In genomic region chr7:80622531-80622930, GRCh38 we compare ENCODE assay signal across 15 cellular contexts. TPM values are rescaled to one million over a fixed set of nuclear protein-coding genes. Genes with fewer than 3 reads are reported as not detected.
A peak's percentile ranks its signal among the peaks of the same experiment; 100 is the strongest.
DNase-seq lines count a peak whose midpoint lies in the region; ATAC-seq and TF ChIP-seq lines count a peak whose summit lies in the region.
"Had no signal": no experiment of that assay in that cellular context is flagged by ENCODE, and none has a peak within 500 bp of the region (broad histone marks: within the 10 kb centered on the region; RNA-seq: fewer than 3 reads in every experiment).

No MANE protein-coding gene starts in this region.

- TF ChIP-seq POLR2A in gastrocnemius medialis (IDR thresholded peaks at IDR 0.05), result no peak

- H3K27ac ChIP-seq in gastrocnemius medialis, result peak overlapping the region; percentile 82 to 92 (median 86)

- H3K4me3 ChIP-seq in gastrocnemius medialis, result no peak overlapping the region

- no peaks in the 10 kb centered on the region for H3K27me3 Mint-ChIP-seq in WTC11 (ENCODE audit: low read depth)
- H3K27me3 Mint-ChIP-seq in stimulated activated memory B cell treated with anti-CD40 and anti-IgM and Interleukin-4, amounts not matched to agents 10 μg/mL and 1 μg/mL and 100 μg/mL, for 72 hours, result no peaks in the 10 kb centered on the region
- H3K27me3 Mint-ChIP-seq: progenitor cell of endocrine pancreas had no signal

- DNase-seq in H4 (ENCODE audit: low spot score) (peak; percentile 43), OCI-M1 (lab: John Stamatoyannopoulos, UW) (peak; percentile 46), gastrocnemius medialis (no peak), WTC11 (ENCODE audit: low spot score) (no peak), GF-D8 (lab: John Stamatoyannopoulos, UW) (no peak)
- DNase-seq: activated CD4-positive, alpha-beta T cell treated with anti-CD3 and anti-CD28 coated beads for 1 hour; central memory CD4-positive, alpha-beta T cell; DMS53; NCI-H1092 treated with DMSO at 0.1 percent for 48 hours; NCI-H510A treated with DMSO at 0.1 percent for 48 hours; substantia nigra had no signal

- peaks cover 8% of the 10 kb centered on the region for H3K4me1 Mint-ChIP-seq in WTC11
- H3K4me1 Mint-ChIP-seq in stimulated activated memory B cell treated with anti-CD40 and anti-IgM and Interleukin-4, amounts not matched to agents 10 μg/mL and 1 μg/mL and 100 μg/mL, for 72 hours, result no peaks in the 10 kb centered on the region

- H3K9me3 ChIP-seq in gastrocnemius medialis, result no peaks in the 10 kb centered on the region

- H3K9me3 Mint-ChIP-seq in WTC11, result peaks cover 17% of the 10 kb centered on the region
- H3K9me3 Mint-ChIP-seq in stimulated activated memory B cell treated with anti-CD40 and anti-IgM and Interleukin-4, amounts not matched to agents 10 μg/mL and 1 μg/mL and 100 μg/mL, for 72 hours, result peaks cover 7% of the 10 kb centered on the region
- H3K9me3 Mint-ChIP-seq: activated T-helper 1 cell treated with anti-CD3 and anti-CD28 coated beads, Interleukin-12 subunit alpha, Interleukin-12 subunit beta, Interleukin-2, Interleukin-4 antibody, amounts not matched to agents 30 ng/mL and 10 ng/mL and 1 ng/mL, durations not matched to agents 14 hours and 24 hours and 36 hours had no signal

- no peak overlapping the region for H3K27ac Mint-ChIP-seq in WTC11
- H3K27ac Mint-ChIP-seq in stimulated activated memory B cell treated with anti-CD40 and anti-IgM and Interleukin-4, amounts not matched to agents 10 μg/mL and 1 μg/mL and 100 μg/mL, for 72 hours, result no peak overlapping the region
- H3K27ac Mint-ChIP-seq: activated T-helper 1 cell treated with anti-CD3 and anti-CD28 coated beads, Interleukin-12 subunit alpha, Interleukin-12 subunit beta, Interleukin-2, Interleukin-4 antibody, amounts not matched to agents 30 ng/mL and 10 ng/mL and 1 ng/mL, durations not matched to agents 14 hours and 24 hours and 36 hours; progenitor cell of endocrine pancreas had no signal

- no peaks in the 10 kb centered on the region for H3K36me3 ChIP-seq in gastrocnemius medialis

- peak; percentile 25 for ATAC-seq in esophagus mucosa
- peak; percentile 54 to 61 for ATAC-seq in gastrocnemius medialis
- no peak for ATAC-seq in WTC11
- no peak for ATAC-seq in stimulated activated memory B cell treated with anti-CD40 and anti-IgM and Interleukin-4, amounts not matched to agents 10 μg/mL and 1 μg/mL and 100 μg/mL, for 72 hours

- H3K27me3 ChIP-seq in gastrocnemius medialis, result no peaks in the 10 kb centered on the region

- H3K36me3 Mint-ChIP-seq in WTC11, result peaks cover 3% of the 10 kb centered on the region; the same call in 1 of the 2 replicates
- no peaks in the 10 kb centered on the region for H3K36me3 Mint-ChIP-seq in stimulated activated memory B cell treated with anti-CD40 and anti-IgM and Interleukin-4, amounts not matched to agents 10 μg/mL and 1 μg/mL and 100 μg/mL, for 72 hours

- CTCF ChIA-PET in WTC11 (lab: Charles Lee), result no interaction called here

- in situ Hi-C loops in gastrocnemius medialis (cut with MboI; ENCODE audit: low sequenced_read_pairs in 4 of 4), result no loop called here

- no peak overlapping the region for H3K4me3 Mint-ChIP-seq in WTC11
- H3K4me3 Mint-ChIP-seq in stimulated activated memory B cell treated with anti-CD40 and anti-IgM and Interleukin-4, amounts not matched to agents 10 μg/mL and 1 μg/mL and 100 μg/mL, for 72 hours, result no peak overlapping the region
- H3K4me3 Mint-ChIP-seq: activated T-helper 1 cell treated with anti-CD3 and anti-CD28 coated beads, Interleukin-12 subunit alpha, Interleukin-12 subunit beta, Interleukin-2, Interleukin-4 antibody, amounts not matched to agents 30 ng/mL and 10 ng/mL and 1 ng/mL, durations not matched to agents 14 hours and 24 hours and 36 hours had no signal

- TF ChIP-seq CTCF in gastrocnemius medialis (IDR thresholded peaks at IDR 0.05 in 4 of 5, conservative IDR thresholded peaks at IDR 0.05 in 1 of 5) (no peak), WTC11 (IDR thresholded peaks at IDR 0.05) (no peak)

- H3K4me1 ChIP-seq in gastrocnemius medialis, result peaks cover 51 to 61% of the 10 kb centered on the region in 2 donors

- intact Hi-C loops in gastrocnemius medialis (cut with DNase I; ENCODE audit: low total_unique reads), result no loop called here

- POLR2A ChIA-PET in WTC11 (lab: Charles Lee), result no interaction called here

TF ChIP-seq in WTC11, 78 proteins besides CTCF, POLR2A, EP300 and RAD21:
- no peak for TF ChIP-seq HMGXB4 (CRISPR knock-in tag; IDR thresholded peaks at IDR 0.05)
- TF ChIP-seq ZNF416 (CRISPR knock-in tag; IDR thresholded peaks at IDR 0.05), result no peak
- no peak for TF ChIP-seq SP1 (CRISPR knock-in tag; conservative IDR thresholded peaks at IDR 0.05)
- no peak for TF ChIP-seq CBFB (CRISPR knock-in tag; IDR thresholded peaks at IDR 0.05; ENCODE audit: low read depth)
- no peak for TF ChIP-seq SMAD4 (CRISPR knock-in tag; IDR thresholded peaks at IDR 0.05)

RNA-seq across cellular contexts. Expression of gene CD36, which starts 15.9 kb away (rescaled TPM):
- 1.2 and 5.2 TPM in 2 replicates for total RNA-seq in H4 (2014; rRNA removed; shearing (Covaris generic))
- total RNA-seq in esophagus mucosa, result 4.2 TPM
- 100 to 1,000 TPM; 210 to 375 (median 311) TPM for total RNA-seq in gastrocnemius medialis
- total RNA-seq in WTC11 (2021), result 0.25 to 1.4 TPM (median 0.34 TPM) in 3 replicates
- total RNA-seq: activated T-helper 1 cell treated with anti-CD3 and anti-CD28 coated beads, Interleukin-12 subunit alpha, Interleukin-12 subunit beta, Interleukin-2, Interleukin-4 antibody, amounts not matched to agents 30 ng/mL and 10 ng/mL and 1 ng/mL, durations not matched to agents 14 hours and 24 hours and 36 hours had no signal

Comparison
In these comparisons a context has a peak if more than half of its experiments do, and no peak if none do; other contexts are left out.
1. DNase-seq: peak in H4 (single experiment) and OCI-M1 (single experiment); none in gastrocnemius medialis (0 of 2), WTC11 (single experiment) and GF-D8 (single experiment).
2. ATAC-seq: peak in esophagus mucosa (single experiment) and gastrocnemius medialis (2 of 2); none in WTC11 (single experiment) and stimulated activated memory B cell treated with anti-CD40 and anti-IgM and Interleukin-4, amounts not matched to agents 10 μg/mL and 1 μg/mL and 100 μg/mL, for 72 hours (single experiment).
3. RNA of gene CD36, which starts 15.9 kb away (total RNA-seq): 210 to 375 TPM in gastrocnemius medialis; 4.2 TPM in esophagus mucosa (single experiment), 0.25 to 1.4 TPM in WTC11 and 1.2 to 5.2 TPM in H4; every median in the first group is over 10 times any median in the second.